Comparison of ENCODE assay signal across 1 cellular context in the genomic region with DNA sequence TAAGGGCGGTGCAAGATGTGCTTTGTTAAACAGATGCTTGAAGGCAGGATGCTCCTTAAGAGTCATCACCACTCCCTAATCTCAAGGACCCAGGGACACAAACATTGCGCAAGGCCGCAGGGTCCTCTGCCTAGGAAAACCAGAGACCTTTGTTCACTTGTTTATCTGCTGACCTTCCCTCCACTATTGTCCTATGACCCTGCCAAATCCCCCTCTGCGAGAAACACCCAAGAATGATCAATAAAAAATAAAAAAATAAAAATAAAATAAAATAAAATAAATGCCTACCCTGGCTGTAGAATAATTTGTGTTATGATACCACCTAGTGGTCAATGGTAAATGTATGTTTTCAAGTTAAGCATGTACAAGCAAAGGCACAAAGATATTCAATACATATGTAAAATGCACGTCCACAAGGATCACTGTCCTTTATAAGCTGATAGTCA.
A peak's percentile ranks its signal among the peaks of the same experiment; 100 is the strongest.
TF ChIP-seq lines count a peak whose summit lies in the region.
"Not testable (repeated sequence)": the region's sequence is repeated elsewhere in the genome, so short reads cannot be mapped to it uniquely, and the experiment has no call there.

No MANE protein-coding gene starts in this region.

TF ChIP-seq in K562, 482 proteins besides CTCF, POLR2A, EP300 and RAD21:
- TF ChIP-seq MTA2 (IDR thresholded peaks at IDR 0.05; ENCODE audit: low read depth) (0 out of 2 replicates have a peak, but pooled peaks have one; percentile 29), KDM1A (IDR thresholded peaks at IDR 0.05) (peak; percentile 67 to 71), FOXK2 (conservative IDR thresholded peaks at IDR 0.05 in 1 of 2, IDR thresholded peaks at IDR 0.05 in 1 of 2; ENCODE audit: low read depth in 2 of 2) (0 out of 4 replicates have a peak, but pooled peaks have one; percentile 24 to 37), CEBPB (tag; IDR thresholded peaks at IDR 0.05) (peak; percentile 99), FOXM1 (IDR thresholded peaks at IDR 0.05; ENCODE audit: low read depth) (0 out of 2 replicates have a peak, but pooled peaks have one; percentile 17), CC2D1A (IDR thresholded peaks at IDR 0.05) (peak; percentile 62; the same call in 1 of the 2 replicates), HDAC2 (IDR thresholded peaks at IDR 0.05) (peak; percentile 54; the same call in 1 of the 2 replicates), ESRRA (IDR thresholded peaks at IDR 0.05; ENCODE audit: borderline replicate concordance, low read depth) (peak; percentile 72), MNT (conservative IDR thresholded peaks at IDR 0.05) (peak in 1 of 2 experiments; percentile 42; a peak in 1 of 4 replicates), SMC3 (conservative IDR thresholded peaks at IDR 0.05; ENCODE audit: insufficient read depth, low read depth, low read length) (peak; percentile 41; the same call in 1 of the 2 replicates), ARID1B (IDR thresholded peaks at IDR 0.05) (peak; percentile 83), CBFA2T3 (IDR thresholded peaks at IDR 0.05) (peak; percentile 84), SMARCA4 (IDR thresholded peaks at IDR 0.05) (peak; percentile 61), NBN (IDR thresholded peaks at IDR 0.05; ENCODE audit: low read depth) (peak; percentile 64; the same call in 1 of the 2 replicates), RCOR1 (IDR thresholded peaks at IDR 0.05; ENCODE audit: borderline replicate concordance in 1 of 2, low read depth in 2 of 2, low read length in 2 of 2) (peak in 1 of 2 experiments; percentile 64; a peak in 1 of 4 replicates), DACH1 (IDR thresholded peaks at IDR 0.05; ENCODE audit: partially characterized antibody) (peak; percentile 76), TCF3 (CRISPR knock-in tag; IDR thresholded peaks at IDR 0.05) (peak; percentile 62), ZBTB40 (IDR thresholded peaks at IDR 0.05) (0 out of 2 replicates have a peak, but pooled peaks have one; percentile 17), CTBP1 (IDR thresholded peaks at IDR 0.05; ENCODE audit: borderline replicate concordance) (peak; percentile 90), ZEB2 (IDR thresholded peaks at IDR 0.05) (peak; percentile 33; the same call in 1 of the 2 replicates), CBFA2T2 (conservative IDR thresholded peaks at IDR 0.05) (peak; percentile 79), CEBPG (CRISPR knock-in tag; IDR thresholded peaks at IDR 0.05) (peak; percentile 87), CEBPG (tag; conservative IDR thresholded peaks at IDR 0.05 in 1 of 2, IDR thresholded peaks at IDR 0.05 in 1 of 2) (peak; percentile 89 to 97), ARNT (IDR thresholded peaks at IDR 0.05) (0 out of 4 replicates have a peak, but pooled peaks have one; percentile 14 to 77), MLLT1 (IDR thresholded peaks at IDR 0.05) (peak; percentile 17 to 55; a peak in 1 of 4 replicates), SOX6 (IDR thresholded peaks at IDR 0.05) (peak; percentile 64; the same call in 1 of the 2 replicates), TAL1 (IDR thresholded peaks at IDR 0.05) (peak; percentile 68; the same call in 1 of the 2 replicates), TRIM24 (IDR thresholded peaks at IDR 0.05) (peak; percentile 88 to 91), ARID2 (IDR thresholded peaks at IDR 0.05) (0 out of 2 replicates have a peak, but pooled peaks have one; percentile 32), DPF2 (IDR thresholded peaks at IDR 0.05) (peak; percentile 75; the same call in 1 of the 2 replicates), NCOR1 (IDR thresholded peaks at IDR 0.05) (peak; percentile 67), DEAF1 (CRISPR knock-in tag; IDR thresholded peaks at IDR 0.05) (peak; percentile 94)
- TF ChIP-seq, protein P1, sequence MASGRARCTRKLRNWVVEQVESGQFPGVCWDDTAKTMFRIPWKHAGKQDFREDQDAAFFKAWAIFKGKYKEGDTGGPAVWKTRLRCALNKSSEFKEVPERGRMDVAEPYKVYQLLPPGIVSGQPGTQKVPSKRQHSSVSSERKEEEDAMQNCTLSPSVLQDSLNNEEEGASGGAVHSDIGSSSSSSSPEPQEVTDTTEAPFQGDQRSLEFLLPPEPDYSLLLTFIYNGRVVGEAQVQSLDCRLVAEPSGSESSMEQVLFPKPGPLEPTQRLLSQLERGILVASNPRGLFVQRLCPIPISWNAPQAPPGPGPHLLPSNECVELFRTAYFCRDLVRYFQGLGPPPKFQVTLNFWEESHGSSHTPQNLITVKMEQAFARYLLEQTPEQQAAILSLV (tag; IDR thresholded peaks at IDR 0.05), result peak; percentile 92
- TF ChIP-seq FOXM1 (CRISPR knock-in tag; IDR thresholded peaks at IDR 0.05; ENCODE audit: low read depth); ZBTB40 (CRISPR knock-in tag; IDR thresholded peaks at IDR 0.05): not testable (repeated sequence)
- TF ChIP-seq, protein P2, sequence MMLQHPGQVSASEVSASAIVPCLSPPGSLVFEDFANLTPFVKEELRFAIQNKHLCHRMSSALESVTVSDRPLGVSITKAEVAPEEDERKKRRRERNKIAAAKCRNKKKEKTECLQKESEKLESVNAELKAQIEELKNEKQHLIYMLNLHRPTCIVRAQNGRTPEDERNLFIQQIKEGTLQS (IDR thresholded peaks at IDR 0.05), result peak; percentile 76
- TF ChIP-seq, protein P2 (CRISPR knock-in tag; conservative IDR thresholded peaks at IDR 0.05), result not testable (repeated sequence)
